In genomic region chr2:12419803-12420202, GRCh38 we compare ENCODE assay signal across 23 cellular contexts.
"Had no signal": no experiment of that assay in that cellular context is flagged by ENCODE, and none has a peak within 500 bp of the region (broad histone marks: within the 10 kb centered on the region; RNA-seq: fewer than 3 reads in every experiment).

No MANE protein-coding gene starts in this region.

- H3K4me3 Mint-ChIP-seq: activated B cell treated with CpG ODN at 0.5 μM for 24 hours; activated CD8-positive, alpha-beta memory T cell treated with anti-CD3 and anti-CD28 coated beads, Interleukin-2, amount 10 ng/mL, durations not matched to agents 7 days and 5 days; activated naive CD8-positive, alpha-beta T cell; activated T-cell treated with anti-CD3 and anti-CD28 coated beads, Interleukin-2, amount 50 U/mL, for 24 hours; activated T-helper 1 cell treated with anti-CD3 and anti-CD28 coated beads, Interleukin-12 subunit alpha, Interleukin-12 subunit beta, Interleukin-2, Interleukin-4 antibody, amounts not matched to agents 30 ng/mL and 10 ng/mL and 1 ng/mL, durations not matched to agents 14 hours and 24 hours and 36 hours; T-helper 1 cell treated with Interleukin-12 subunit alpha and Interleukin-12 subunit beta and Interleukin-4 antibody, amounts not matched to agents 30 μg/mL and 1 μg/mL, for 36 hours had no signal

- H3K36me3 ChIP-seq: adrenal gland, SJSA1 had no signal

- H3K27me3 ChIP-seq: adrenal gland, SJSA1 had no signal

- H3K4me3 ChIP-seq: adrenal gland, SJSA1 had no signal

- H3K27me3 Mint-ChIP-seq: activated B cell treated with CpG ODN at 0.5 μM for 24 hours; activated CD8-positive, alpha-beta memory T cell treated with anti-CD3 and anti-CD28 coated beads, Interleukin-2, amount 10 ng/mL, durations not matched to agents 7 days and 5 days; activated naive CD8-positive, alpha-beta T cell; activated T-cell treated with anti-CD3 and anti-CD28 coated beads, Interleukin-2, amount 50 U/mL, for 24 hours had no signal

- H3K9me3 ChIP-seq: adrenal gland, SJSA1 had no signal

- H3K27ac ChIP-seq: adrenal gland, SJSA1 had no signal

- ATAC-seq: activated CD8-positive, alpha-beta memory T cell treated with anti-CD3 and anti-CD28 coated beads, Interleukin-2, amount 10 ng/mL, durations not matched to agents 7 days and 5 days; SK-N-SH treated with all-trans-retinoic acid at 6 μM for 48 hours had no signal

- H3K4me1 ChIP-seq: adrenal gland had no signal

- H3K36me3 Mint-ChIP-seq: activated CD8-positive, alpha-beta memory T cell treated with anti-CD3 and anti-CD28 coated beads, Interleukin-2, amount 10 ng/mL, durations not matched to agents 7 days and 5 days; activated naive CD8-positive, alpha-beta T cell had no signal

- H3K9me3 Mint-ChIP-seq: activated B cell treated with CpG ODN at 0.5 μM for 24 hours; activated T-cell treated with anti-CD3 and anti-CD28 coated beads, Interleukin-2, amount 50 U/mL, for 24 hours; T-helper 1 cell treated with Interleukin-12 subunit alpha and Interleukin-12 subunit beta and Interleukin-4 antibody, amounts not matched to agents 30 μg/mL and 1 μg/mL, for 36 hours had no signal

- H3K27ac Mint-ChIP-seq: activated B cell treated with CpG ODN at 0.5 μM for 24 hours; activated CD8-positive, alpha-beta memory T cell treated with anti-CD3 and anti-CD28 coated beads, Interleukin-2, amount 10 ng/mL, durations not matched to agents 7 days and 5 days; activated naive CD8-positive, alpha-beta T cell; activated T-cell treated with anti-CD3 and anti-CD28 coated beads, Interleukin-2, amount 50 U/mL, for 24 hours; activated T-helper 1 cell treated with anti-CD3 and anti-CD28 coated beads, Interleukin-12 subunit alpha, Interleukin-12 subunit beta, Interleukin-2, Interleukin-4 antibody, amounts not matched to agents 30 ng/mL and 10 ng/mL and 1 ng/mL, durations not matched to agents 14 hours and 24 hours and 36 hours; T-helper 1 cell treated with Interleukin-12 subunit alpha and Interleukin-12 subunit beta and Interleukin-4 antibody, amounts not matched to agents 30 μg/mL and 1 μg/mL, for 36 hours had no signal

- DNase-seq: activated B cell treated with CpG ODN at 0.5 μM for 24 hours; activated CD4-positive, alpha-beta T cell treated with anti-CD3 and anti-CD28 coated beads, Interleukin-2, amount 50 U/mL, for 1 hour; activated CD8-positive, alpha-beta memory T cell treated with anti-CD3 and anti-CD28 coated beads, Interleukin-2, amount 10 ng/mL, durations not matched to agents 7 days and 5 days; activated effector memory CD4-positive, alpha-beta T cell treated with Interleukin-2 at 50 U/mL for 16 hours; activated naive CD4-positive, alpha-beta T cell; activated T-cell treated with anti-CD3 and anti-CD28 coated beads, Interleukin-2, amount 50 U/mL, for 24 hours; adrenal gland; anterior cingulate cortex; cerebellar nuclear complex; NCI-H1105 treated with DMSO at 0.1 percent for 48 hours; NCI-H1436 treated with DMSO at 0.1 percent for 48 hours; NCI-H187; NCI-H2081; NCI-H510A treated with DMSO at 0.1 percent for 48 hours; NCI-H69; NK-92 treated with Interleukin-12 subunit alpha and Interleukin-12 subunit beta, amount 100 ng/mL, for 24 hours; SHP77; SW 1271 had no signal
